In genomic region chrX:70453024-70453618, GRCh38 we compare ENCODE assay signal across 8 cellular contexts. TPM values are rescaled to one million over a fixed set of nuclear protein-coding genes. Genes with fewer than 3 reads are reported as not detected.
DNase-seq lines count a peak whose midpoint lies in the region; ATAC-seq and TF ChIP-seq lines count a peak whose summit lies in the region.

No MANE protein-coding gene starts in this region.

- CTCF ChIA-PET in PC-3 (lab: Charles Lee), result interaction anchor here (1.4 kb wide), 1 partner anchor 101 kb away, joined by 6 read pairs; no protein-coding TSS in a partner anchor

- H3K4me3 ChIP-seq in PC-3 (ENCODE audit: low read length) (peak overlapping the region; percentile 79), epithelial cell of esophagus (ENCODE audit: low read length) (peak overlapping the region; percentile 50), rectal smooth muscle tissue (ENCODE audit: low read length) (peak overlapping the region; percentile 65)

- BruUV-seq in PC-3 (replicated peaks; lab: Mats Ljungman, UMichigan), result no TSS peak

- H3K9ac ChIP-seq in PC-3 (ENCODE audit: low read length) (peak overlapping the region; percentile 73), rectal smooth muscle tissue (ENCODE audit: low read length) (no peak overlapping the region)

- peaks cover 33% of the 10 kb centered on the region for H3K4me1 ChIP-seq in PC-3 (ENCODE audit: insufficient read depth, low read length)
- H3K4me1 ChIP-seq in rectal smooth muscle tissue (ENCODE audit: control insufficient read depth, insufficient read depth, low read length), result no peaks in the 10 kb centered on the region

- DNase-seq in GM10266 (ENCODE audit: extremely low spot score) (peak; percentile 13), PC-3 (no peak), epithelial cell of esophagus (ENCODE audit: low read depth) (peak; percentile 18), inferior parietal cortex (ENCODE audit: extremely low spot score) (no peak), iPS-NIHi11 (ENCODE audit: low spot score) (no peak)
- DNase-seq in activated CD4-positive, CD25-positive, alpha-beta regulatory T cell (lab: John Stamatoyannopoulos, UW), result no peak

- TF ChIP-seq CTCF in GM10266 (IDR thresholded peaks at IDR 0.05; ENCODE audit: control insufficient read depth, insufficient read depth, low read depth, missing control alignments) (no peak), PC-3 (conservative IDR thresholded peaks at IDR 0.05; ENCODE audit: low read depth, low read length) (no peak), epithelial cell of esophagus (IDR thresholded peaks at IDR 0.05; ENCODE audit: insufficient read depth, low read depth, low read length, missing control alignments) (no peak)

- H3K36me3 ChIP-seq in PC-3 (ENCODE audit: low read depth, low read length) (no peaks in the 10 kb centered on the region; the same call in 1 of the 2 replicates), rectal smooth muscle tissue (ENCODE audit: control insufficient read depth, insufficient read depth, low read length) (no peaks in the 10 kb centered on the region)

- peak overlapping the region; percentile 94 for H3K4me2 ChIP-seq in PC-3 (ENCODE audit: low read length)

- no peaks in the 10 kb centered on the region for H3K9me3 ChIP-seq in PC-3 (ENCODE audit: low read length)

- H3K27me3 ChIP-seq in PC-3 (ENCODE audit: low read length) (no peaks in the 10 kb centered on the region), rectal smooth muscle tissue (ENCODE audit: control insufficient read depth, insufficient read depth, low read length) (peaks cover 2% of the 10 kb centered on the region)

- peaks cover 8% of the 10 kb centered on the region; the same call in 1 of the 2 replicates for H4K20me1 ChIP-seq in PC-3 (ENCODE audit: low read length)

- peak overlapping the region; percentile 92 for H2AFZ ChIP-seq in PC-3 (ENCODE audit: low read length)

- intact Hi-C loops in PC-3 (cut with micrococcal nuclease), result loop anchor here (5.0 kb wide), 2 partner anchors 314 to 514 kb away; no protein-coding TSS in a partner anchor

- H3K79me2 ChIP-seq in PC-3 (ENCODE audit: low read length), result peaks cover 36% of the 10 kb centered on the region

- no peak for ATAC-seq in PC-3
- no peak for ATAC-seq in GM18505 (IDR thresholded peaks at IDR 0.05; ENCODE audit: unreplicated experiment)

- H3K9me2 ChIP-seq in PC-3 (replicated peaks; ENCODE audit: low read length), result no peaks in the 10 kb centered on the region

- H3K27ac ChIP-seq in PC-3 (ENCODE audit: low read length) (peak overlapping the region; percentile 49), rectal smooth muscle tissue (ENCODE audit: low read depth, low read length) (no peak overlapping the region)

- TF ChIP-seq POLR2A in GM18505 (IDR thresholded peaks at IDR 0.05; ENCODE audit: borderline replicate concordance, extremely low read depth, insufficient read depth, insufficient read length), result no peak

- H3F3A ChIP-seq in PC-3 (ENCODE audit: low read length, unreplicated experiment), result no peaks in the 10 kb centered on the region

- POLR2A ChIA-PET in PC-3 (lab: Charles Lee; ENCODE audit: unreplicated experiment), result no interaction called here

RNA-seq across cellular contexts. Expression of gene DLG3, which starts 8.5 kb away (rescaled TPM):
- 26.4 and 32.7 TPM in 2 replicates for total RNA-seq in PC-3 (2014; rRNA removed)

RNA-seq across cellular contexts. Expression of gene GDPD2, which starts 30.0 kb away (rescaled TPM):
- 0.04 TPM in 1 of 2 replicates, not detected in the other for total RNA-seq in PC-3 (2014; rRNA removed)

Comparison
In these comparisons a context has a peak if more than half of its experiments do, and no peak if none do; other contexts are left out.
1. DNase-seq: peak in GM10266 (single experiment) and epithelial cell of esophagus (single experiment); none in PC-3 (single experiment), inferior parietal cortex (single experiment), activated CD4-positive, CD25-positive, alpha-beta regulatory T cell (0 of 4) and iPS-NIHi11 (single experiment).
2. Peak in every context shown above with its lines, with median percentiles within 50 percentile points of each other: H3K4me3 ChIP-seq.